7 cellular contexts compared by ENCODE assay signal in the genomic region with DNA sequence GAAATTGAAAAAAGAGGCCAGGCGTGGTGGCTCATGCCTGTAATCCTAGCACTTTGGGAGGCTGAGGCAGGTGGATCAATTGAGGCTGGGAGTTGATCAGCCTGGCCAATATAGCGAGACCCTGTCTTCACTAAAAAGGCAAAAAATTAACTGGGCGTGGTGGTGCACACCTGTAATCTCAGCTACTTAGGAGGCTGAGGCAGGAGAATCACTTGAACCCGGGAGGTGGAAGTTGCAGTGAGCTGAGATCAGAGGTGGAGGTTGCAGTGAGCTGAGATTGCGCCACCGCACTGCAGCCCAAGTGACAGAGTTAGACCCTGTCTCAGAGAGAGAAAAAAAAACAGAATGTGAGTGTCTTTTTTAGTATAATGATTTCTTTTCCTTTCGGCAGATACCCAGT. TPM values are rescaled to one million over a fixed set of nuclear protein-coding genes. Genes with fewer than 3 reads are reported as not detected.
A peak's percentile ranks its signal among the peaks of the same experiment; 100 is the strongest.
DNase-seq lines count a peak whose midpoint lies in the region; ATAC-seq and TF ChIP-seq lines count a peak whose summit lies in the region.
"Not testable (repeated sequence)": the region's sequence is repeated elsewhere in the genome, so short reads cannot be mapped to it uniquely, and the experiment has no call there.

No MANE protein-coding gene starts in this region.

- H3K36me3 Mint-ChIP-seq in CD14-positive monocyte (peaks cover 16 to 36% of the 10 kb centered on the region in 2 donors), endodermal cell (ENCODE audit: low read depth) (peaks cover 30% of the 10 kb centered on the region)
- peaks cover 19% of the 10 kb centered on the region for H3K36me3 Mint-ChIP-seq in activated CD4-positive, alpha-beta T cell treated with anti-CD3 and anti-CD28 coated beads, Interleukin-2, amount 10 ng/mL, durations not matched to agents 24 days and 14 days (ENCODE audit: low read depth)
- peaks cover 35% of the 10 kb centered on the region for H3K36me3 Mint-ChIP-seq in activated T-helper 17 cell treated with anti-CD3 and anti-CD28 coated beads, Interleukin-2, amount 50 U/mL, for 72 hours (ENCODE audit: low read depth)
- not testable (repeated sequence) for H3K36me3 Mint-ChIP-seq in neural crest cell (ENCODE audit: low read depth)

- H3K27me3 Mint-ChIP-seq in CD14-positive monocyte (ENCODE audit: low read depth in 3 of 3); activated CD4-positive, alpha-beta T cell treated with anti-CD3 and anti-CD28 coated beads, Interleukin-2, amount 10 ng/mL, durations not matched to agents 24 days and 14 days; activated T-helper 17 cell treated with anti-CD3 and anti-CD28 coated beads, Interleukin-2, amount 50 U/mL, for 72 hours; endodermal cell (ENCODE audit: insufficient read depth); neural crest cell (ENCODE audit: low read depth): not testable (repeated sequence)

- peak overlapping the region in 1 of 2 donors; percentile 4 for H3K4me3 Mint-ChIP-seq in CD14-positive monocyte
- H3K4me3 Mint-ChIP-seq in activated CD4-positive, alpha-beta T cell treated with anti-CD3 and anti-CD28 coated beads, Interleukin-2, amount 10 ng/mL, durations not matched to agents 24 days and 14 days = peak overlapping the region; percentile 84
- H3K4me3 Mint-ChIP-seq in activated T-helper 17 cell treated with anti-CD3 and anti-CD28 coated beads, Interleukin-2, amount 50 U/mL, for 72 hours = peak overlapping the region; percentile 79
- H3K4me3 Mint-ChIP-seq in endodermal cell = peak overlapping the region; percentile 71
- H3K4me3 Mint-ChIP-seq in neural crest cell = peak overlapping the region; percentile 51

- H3K4me3 ChIP-seq in PC-9 = not testable (repeated sequence)
- H3K4me3 ChIP-seq in endodermal cell (ENCODE audit: low read length) = peak overlapping the region; percentile 96

- H3K27ac Mint-ChIP-seq in CD14-positive monocyte = peak overlapping the region in 6 of 7 donors; percentile 25 to 93 (median 79)
- H3K27ac Mint-ChIP-seq in activated CD4-positive, alpha-beta T cell treated with anti-CD3 and anti-CD28 coated beads, Interleukin-2, amount 10 ng/mL, durations not matched to agents 24 days and 14 days = peak overlapping the region; percentile 15
- not testable (repeated sequence) for H3K27ac Mint-ChIP-seq in activated T-helper 17 cell treated with anti-CD3 and anti-CD28 coated beads, Interleukin-2, amount 50 U/mL, for 72 hours; endodermal cell; neural crest cell (ENCODE audit: unreplicated experiment)

- POLR2A ChIA-PET in PC-9 (lab: Charles Lee; ENCODE audit: unreplicated experiment) = not testable (repeated sequence)

- not testable (repeated sequence) for H3K9me3 ChIP-seq in PC-9 (ENCODE audit: insufficient read depth, low read depth); endodermal cell (ENCODE audit: control insufficient read depth, low read length)

- not testable (repeated sequence) for TF ChIP-seq RAD21 in Ishikawa (IDR thresholded peaks at IDR 0.05; ENCODE audit: low read depth)

- not testable (repeated sequence) for H3K27me3 ChIP-seq in PC-9 (ENCODE audit: insufficient read depth, low read depth); endodermal cell (ENCODE audit: control insufficient read depth, insufficient read depth, low read length, poor library complexity, severe bottlenecking)

- CTCF ChIA-PET in PC-9 (lab: Charles Lee) = not testable (repeated sequence)

- H3K36me3 ChIP-seq in PC-9 (ENCODE audit: low read depth) = not testable (repeated sequence)
- H3K36me3 ChIP-seq in endodermal cell (ENCODE audit: control insufficient read depth, insufficient read depth, low read length) = peaks cover 37% of the 10 kb centered on the region

- H3K9me3 Mint-ChIP-seq in CD14-positive monocyte; activated CD4-positive, alpha-beta T cell treated with anti-CD3 and anti-CD28 coated beads, Interleukin-2, amount 10 ng/mL, durations not matched to agents 24 days and 14 days; activated T-helper 17 cell treated with anti-CD3 and anti-CD28 coated beads, Interleukin-2, amount 50 U/mL, for 72 hours; endodermal cell; neural crest cell: not testable (repeated sequence)

- ATAC-seq in activated T-helper 17 cell treated with anti-CD3 and anti-CD28 coated beads, Interleukin-2, amount 50 U/mL, for 72 hours (replicated peaks) = not testable (repeated sequence)

- intact Hi-C loops in CD14-positive monocyte (cut with micrococcal nuclease); PC-9 (cut with micrococcal nuclease; ENCODE audit: unreplicated experiment); activated CD4-positive, alpha-beta T cell treated with anti-CD3 and anti-CD28 coated beads, Interleukin-2, amount 10 ng/mL, durations not matched to agents 24 days and 14 days (cut with micrococcal nuclease): not testable (repeated sequence)

- TF ChIP-seq CTCF in CD14-positive monocyte (IDR thresholded peaks at IDR 0.05); PC-9 (conservative IDR thresholded peaks at IDR 0.05); endodermal cell (conservative IDR thresholded peaks at IDR 0.05); neural crest cell (conservative IDR thresholded peaks at IDR 0.05): not testable (repeated sequence)

- H3K4me1 Mint-ChIP-seq in CD14-positive monocyte = peaks cover 43% of the 10 kb centered on the region
- peaks cover 22% of the 10 kb centered on the region for H3K4me1 Mint-ChIP-seq in activated CD4-positive, alpha-beta T cell treated with anti-CD3 and anti-CD28 coated beads, Interleukin-2, amount 10 ng/mL, durations not matched to agents 24 days and 14 days
- not testable (repeated sequence) for H3K4me1 Mint-ChIP-seq in activated T-helper 17 cell treated with anti-CD3 and anti-CD28 coated beads, Interleukin-2, amount 50 U/mL, for 72 hours; endodermal cell; neural crest cell

- DNase-seq in CD14-positive monocyte (ENCODE audit: low spot score); PC-9; activated CD4-positive, alpha-beta T cell treated with anti-CD3 and anti-CD28 coated beads, Interleukin-2, amount 10 ng/mL, durations not matched to agents 24 days and 14 days; endodermal cell; neural crest cell (ENCODE audit: low read depth, low spot score): not testable (repeated sequence)

- H3K9ac ChIP-seq in endodermal cell (ENCODE audit: extremely low read depth, low read length, poor library complexity, severe bottlenecking) = not testable (repeated sequence)

- TSS peak; percentile 42 for BruUV-seq in PC-9 (replicated peaks; lab: Mats Ljungman, UMichigan)

- H3F3A ChIP-seq in PC-9 (ENCODE audit: insufficient read depth, low read depth) = not testable (repeated sequence)

- TF ChIP-seq EP300 in Ishikawa (IDR thresholded peaks at IDR 0.05; ENCODE audit: borderline replicate concordance) = not testable (repeated sequence)

- peaks cover 15% of the 10 kb centered on the region for H3K4me1 ChIP-seq in PC-9 (replicated peaks; ENCODE audit: insufficient read depth)
- H3K4me1 ChIP-seq in endodermal cell (ENCODE audit: control insufficient read depth, insufficient read depth, low read length) = not testable (repeated sequence)

- H3K27ac ChIP-seq in PC-9; endodermal cell (ENCODE audit: low read depth, low read length): not testable (repeated sequence)

- not testable (repeated sequence) for H2AFZ ChIP-seq in PC-9

- H4K20me1 ChIP-seq in PC-9 (ENCODE audit: insufficient read depth) = not testable (repeated sequence)

- not testable (repeated sequence) for H3K9me2 ChIP-seq in PC-9 (ENCODE audit: insufficient read depth)

- H3K79me2 ChIP-seq in PC-9 (ENCODE audit: low read depth) = peaks cover 18% of the 10 kb centered on the region

- H3K4me2 ChIP-seq in PC-9 = 0 out of 2 replicates have a peak overlapping the region, but pooled peaks have one; percentile 88

- WGBS in endodermal cell (ENCODE audit: insufficient coverage in 1 of 2, insufficient read length in 1 of 2), 2 experiments = 93 to 96% methylated on average over 7 of the region's 7 CpGs

TF ChIP-seq in Ishikawa, 13 proteins besides CTCF, POLR2A, EP300 and RAD21:
- 0 out of 2 replicates have a peak, but pooled peaks have one; percentile 15 for TF ChIP-seq CEBPB (IDR thresholded peaks at IDR 0.05)

RNA-seq across cellular contexts. Expression of gene DENND10, which starts 2.0 kb away (rescaled TPM):
- polyA plus RNA-seq in CD14-positive monocyte = 100 to 1,000 TPM; 141 to 188 TPM
- total RNA-seq in PC-9 (2021) (30.1 and 31.8 TPM in 2 replicates), endodermal cell (10 to 100 TPM; 76.1 to 91.2 TPM), neural crest cell (48.1 and 49.3 TPM in 2 replicates)
- 18.6 and 23.2 TPM in 2 replicates for total RNA-seq in activated CD4-positive, alpha-beta T cell treated with anti-CD3 and anti-CD28 coated beads, Interleukin-2, amount 10 ng/mL, durations not matched to agents 24 days and 14 days
- total RNA-seq in activated T-helper 17 cell treated with anti-CD3 and anti-CD28 coated beads, Interleukin-2, amount 50 U/mL, for 72 hours = 10 to 100 TPM; 15.6 to 32.0 TPM
- 65.7 TPM for polyA plus RNA-seq in endodermal cell (2013, experiment 1 of 2)
- 62.3 TPM for polyA plus RNA-seq in endodermal cell (2013, experiment 2 of 2)

RNA-seq across cellular contexts. Expression of gene EIF3A, which starts 25.3 kb away (rescaled TPM):
- polyA plus RNA-seq in CD14-positive monocyte = 10 to 100 TPM; 24.2 to 49.1 TPM
- total RNA-seq in PC-9 (2021) (85.5 and 102 TPM in 2 replicates), endodermal cell (100 to 1,000 TPM; 134 to 144 TPM), neural crest cell (163 and 169 TPM in 2 replicates)
- total RNA-seq in activated CD4-positive, alpha-beta T cell treated with anti-CD3 and anti-CD28 coated beads, Interleukin-2, amount 10 ng/mL, durations not matched to agents 24 days and 14 days = 179 and 183 TPM in 2 replicates
- 100 to 1,000 TPM in 1 of 2 donors, 10 to 100 TPM in 1; 93.8 to 155 TPM for total RNA-seq in activated T-helper 17 cell treated with anti-CD3 and anti-CD28 coated beads, Interleukin-2, amount 50 U/mL, for 72 hours
- 129 TPM for polyA plus RNA-seq in endodermal cell (2013, experiment 1 of 2)
- 120 TPM for polyA plus RNA-seq in endodermal cell (2013, experiment 2 of 2)

RNA-seq across cellular contexts. Expression of gene SFXN4, which starts 59.6 kb away (rescaled TPM):
- 10 to 100 TPM; 18.3 to 20.4 TPM for polyA plus RNA-seq in CD14-positive monocyte
- total RNA-seq in PC-9 (2021) = 15.4 and 18.3 TPM in 2 replicates
- total RNA-seq in activated CD4-positive, alpha-beta T cell treated with anti-CD3 and anti-CD28 coated beads, Interleukin-2, amount 10 ng/mL, durations not matched to agents 24 days and 14 days = 58.1 and 63.0 TPM in 2 replicates
- total RNA-seq in activated T-helper 17 cell treated with anti-CD3 and anti-CD28 coated beads, Interleukin-2, amount 50 U/mL, for 72 hours = 10 to 100 TPM; 20.4 to 38.7 TPM
- total RNA-seq in endodermal cell = 10 to 100 TPM; 18.3 to 23.2 TPM
- polyA plus RNA-seq in endodermal cell (2013, experiment 1 of 2) = 15.2 TPM
- 13.0 TPM for polyA plus RNA-seq in endodermal cell (2013, experiment 2 of 2)
- 17.2 and 19.9 TPM in 2 replicates for total RNA-seq in neural crest cell
